1 cellular context compared by ENCODE assay signal in genomic region chr17:81308784-81309139, GRCh38.
TF ChIP-seq lines count a peak whose summit lies in the region.
"Not testable (repeated sequence)": the region's sequence is repeated elsewhere in the genome, so short reads cannot be mapped to it uniquely, and the experiment has no call there.

No MANE protein-coding gene starts in this region.

TF ChIP-seq in HepG2, 621 proteins besides CTCF, POLR2A, EP300 and RAD21 (continued from another document):
- 0 out of 2 replicates have a peak, but pooled peaks have one; percentile 43 for TF ChIP-seq ZSCAN31 (CRISPR knock-in tag; IDR thresholded peaks at IDR 0.05; ENCODE audit: low read depth)
- 0 out of 2 replicates have a peak, but pooled peaks have one; percentile 33 for TF ChIP-seq ZNF333 (CRISPR knock-in tag; IDR thresholded peaks at IDR 0.05; ENCODE audit: borderline replicate concordance)
- TF ChIP-seq ZNF800 (CRISPR knock-in tag; IDR thresholded peaks at IDR 0.05), result 0 out of 2 replicates have a peak, but pooled peaks have one; percentile 6
- 0 out of 2 replicates have a peak, but pooled peaks have one; percentile 34 for TF ChIP-seq PCBP1 (IDR thresholded peaks at IDR 0.05; ENCODE audit: borderline replicate concordance, low read depth, low read length)
- not testable (repeated sequence) for TF ChIP-seq USF2 (IDR thresholded peaks at IDR 0.05; ENCODE audit: low read depth, low read length)
- TF ChIP-seq USF2 (CRISPR knock-in tag; IDR thresholded peaks at IDR 0.05; ENCODE audit: borderline replicate concordance), result peak; percentile 35; the same call in 1 of the 2 replicates
- peak; percentile 20 for TF ChIP-seq ZNF18 (CRISPR knock-in tag; IDR thresholded peaks at IDR 0.05; ENCODE audit: insufficient replicate concordance)
- 0 out of 2 replicates have a peak, but pooled peaks have one; percentile 17 for TF ChIP-seq HOXA5 (CRISPR knock-in tag; IDR thresholded peaks at IDR 0.05)
- TF ChIP-seq CAMTA2 (CRISPR knock-in tag; IDR thresholded peaks at IDR 0.05; ENCODE audit: borderline replicate concordance), result 0 out of 2 replicates have a peak, but pooled peaks have one; percentile 16
- 0 out of 2 replicates have a peak, but pooled peaks have one; percentile 11 for TF ChIP-seq NCOR1 (IDR thresholded peaks at IDR 0.05; ENCODE audit: borderline replicate concordance, low read length)
- TF ChIP-seq ZNF788 (CRISPR knock-in tag; IDR thresholded peaks at IDR 0.05; ENCODE audit: borderline replicate concordance), result 0 out of 2 replicates have a peak, but pooled peaks have one; percentile 54
- TF ChIP-seq HIC2 (CRISPR knock-in tag; IDR thresholded peaks at IDR 0.05; ENCODE audit: low read depth), result 0 out of 2 replicates have a peak, but pooled peaks have one; percentile 4
TF ChIP-seq in HepG2: peak in this region for 13; not testable (repeated sequence) for 608.
